2 cellular contexts compared by ENCODE assay signal in the genomic region with DNA sequence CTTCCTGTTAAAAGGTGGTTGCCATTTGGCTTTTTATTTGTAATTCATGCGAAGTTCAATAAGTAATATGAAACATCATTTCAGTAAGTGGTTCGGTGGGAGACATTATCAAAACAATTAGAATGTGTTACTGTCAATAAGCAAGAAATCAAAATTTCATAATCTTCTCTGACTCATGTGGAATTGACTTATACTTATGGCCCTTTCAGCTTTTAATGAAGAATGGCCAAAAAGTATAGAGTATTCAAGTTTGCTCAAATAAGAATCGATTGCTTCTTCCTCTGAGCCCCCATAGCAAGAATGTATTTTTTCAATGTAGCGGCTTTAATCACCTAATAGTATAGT.
TF ChIP-seq lines count a peak whose summit lies in the region.

No MANE protein-coding gene starts in this region.

TF ChIP-seq in liver, 16 proteins besides CTCF, POLR2A, EP300 and RAD21 (continued from another document):
- TF ChIP-seq, protein P1, sequence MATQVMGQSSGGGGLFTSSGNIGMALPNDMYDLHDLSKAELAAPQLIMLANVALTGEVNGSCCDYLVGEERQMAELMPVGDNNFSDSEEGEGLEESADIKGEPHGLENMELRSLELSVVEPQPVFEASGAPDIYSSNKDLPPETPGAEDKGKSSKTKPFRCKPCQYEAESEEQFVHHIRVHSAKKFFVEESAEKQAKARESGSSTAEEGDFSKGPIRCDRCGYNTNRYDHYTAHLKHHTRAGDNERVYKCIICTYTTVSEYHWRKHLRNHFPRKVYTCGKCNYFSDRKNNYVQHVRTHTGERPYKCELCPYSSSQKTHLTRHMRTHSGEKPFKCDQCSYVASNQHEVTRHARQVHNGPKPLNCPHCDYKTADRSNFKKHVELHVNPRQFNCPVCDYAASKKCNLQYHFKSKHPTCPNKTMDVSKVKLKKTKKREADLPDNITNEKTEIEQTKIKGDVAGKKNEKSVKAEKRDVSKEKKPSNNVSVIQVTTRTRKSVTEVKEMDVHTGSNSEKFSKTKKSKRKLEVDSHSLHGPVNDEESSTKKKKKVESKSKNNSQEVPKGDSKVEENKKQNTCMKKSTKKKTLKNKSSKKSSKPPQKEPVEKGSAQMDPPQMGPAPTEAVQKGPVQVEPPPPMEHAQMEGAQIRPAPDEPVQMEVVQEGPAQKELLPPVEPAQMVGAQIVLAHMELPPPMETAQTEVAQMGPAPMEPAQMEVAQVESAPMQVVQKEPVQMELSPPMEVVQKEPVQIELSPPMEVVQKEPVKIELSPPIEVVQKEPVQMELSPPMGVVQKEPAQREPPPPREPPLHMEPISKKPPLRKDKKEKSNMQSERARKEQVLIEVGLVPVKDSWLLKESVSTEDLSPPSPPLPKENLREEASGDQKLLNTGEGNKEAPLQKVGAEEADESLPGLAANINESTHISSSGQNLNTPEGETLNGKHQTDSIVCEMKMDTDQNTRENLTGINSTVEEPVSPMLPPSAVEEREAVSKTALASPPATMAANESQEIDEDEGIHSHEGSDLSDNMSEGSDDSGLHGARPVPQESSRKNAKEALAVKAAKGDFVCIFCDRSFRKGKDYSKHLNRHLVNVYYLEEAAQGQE (IDR thresholded peaks at IDR 0.05), result no peak
- TF ChIP-seq HNF4G (IDR thresholded peaks at IDR 0.05) (no peak), ZBTB33 (IDR thresholded peaks at IDR 0.05) (no peak)
- TF ChIP-seq, protein P2, sequence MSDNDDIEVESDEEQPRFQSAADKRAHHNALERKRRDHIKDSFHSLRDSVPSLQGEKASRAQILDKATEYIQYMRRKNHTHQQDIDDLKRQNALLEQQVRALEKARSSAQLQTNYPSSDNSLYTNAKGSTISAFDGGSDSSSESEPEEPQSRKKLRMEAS (IDR thresholded peaks at IDR 0.05), result no peak
- TF ChIP-seq, protein P3, sequence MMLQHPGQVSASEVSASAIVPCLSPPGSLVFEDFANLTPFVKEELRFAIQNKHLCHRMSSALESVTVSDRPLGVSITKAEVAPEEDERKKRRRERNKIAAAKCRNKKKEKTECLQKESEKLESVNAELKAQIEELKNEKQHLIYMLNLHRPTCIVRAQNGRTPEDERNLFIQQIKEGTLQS (IDR thresholded peaks at IDR 0.05), result no peak
TF ChIP-seq in liver: peak in this region for 0.

TF ChIP-seq in WTC11, 78 proteins besides CTCF, POLR2A, EP300 and RAD21 (continued from another document):
- TF ChIP-seq ZNF317 (CRISPR knock-in tag; IDR thresholded peaks at IDR 0.05; ENCODE audit: borderline replicate concordance, low read depth) (no peak), ZNF138 (CRISPR knock-in tag; conservative IDR thresholded peaks at IDR 0.05) (no peak), HMGA2 (CRISPR knock-in tag; IDR thresholded peaks at IDR 0.05) (no peak), FOXJ3 (CRISPR knock-in tag; IDR thresholded peaks at IDR 0.05; ENCODE audit: borderline replicate concordance) (no peak), NR2C2 (CRISPR knock-in tag; IDR thresholded peaks at IDR 0.05) (no peak), CREB1 (CRISPR knock-in tag; IDR thresholded peaks at IDR 0.05) (no peak), TEAD4 (CRISPR knock-in tag; IDR thresholded peaks at IDR 0.05) (no peak), AR (CRISPR knock-in tag; IDR thresholded peaks at IDR 0.05) (no peak), NFATC4 (CRISPR knock-in tag; IDR thresholded peaks at IDR 0.05) (no peak)
- TF ChIP-seq, protein P4, sequence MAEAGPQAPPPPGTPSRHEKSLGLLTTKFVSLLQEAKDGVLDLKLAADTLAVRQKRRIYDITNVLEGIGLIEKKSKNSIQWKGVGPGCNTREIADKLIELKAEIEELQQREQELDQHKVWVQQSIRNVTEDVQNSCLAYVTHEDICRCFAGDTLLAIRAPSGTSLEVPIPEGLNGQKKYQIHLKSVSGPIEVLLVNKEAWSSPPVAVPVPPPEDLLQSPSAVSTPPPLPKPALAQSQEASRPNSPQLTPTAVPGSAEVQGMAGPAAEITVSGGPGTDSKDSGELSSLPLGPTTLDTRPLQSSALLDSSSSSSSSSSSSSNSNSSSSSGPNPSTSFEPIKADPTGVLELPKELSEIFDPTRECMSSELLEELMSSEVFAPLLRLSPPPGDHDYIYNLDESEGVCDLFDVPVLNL (CRISPR knock-in tag; IDR thresholded peaks at IDR 0.05; ENCODE audit: borderline replicate concordance, low read depth), result no peak
- TF ChIP-seq, protein P5, sequence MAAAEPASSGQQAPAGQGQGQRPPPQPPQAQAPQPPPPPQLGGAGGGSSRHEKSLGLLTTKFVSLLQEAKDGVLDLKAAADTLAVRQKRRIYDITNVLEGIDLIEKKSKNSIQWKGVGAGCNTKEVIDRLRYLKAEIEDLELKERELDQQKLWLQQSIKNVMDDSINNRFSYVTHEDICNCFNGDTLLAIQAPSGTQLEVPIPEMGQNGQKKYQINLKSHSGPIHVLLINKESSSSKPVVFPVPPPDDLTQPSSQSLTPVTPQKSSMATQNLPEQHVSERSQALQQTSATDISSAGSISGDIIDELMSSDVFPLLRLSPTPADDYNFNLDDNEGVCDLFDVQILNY (CRISPR knock-in tag; IDR thresholded peaks at IDR 0.05), result no peak
